22 cellular contexts compared by ENCODE assay signal in the genomic region with DNA sequence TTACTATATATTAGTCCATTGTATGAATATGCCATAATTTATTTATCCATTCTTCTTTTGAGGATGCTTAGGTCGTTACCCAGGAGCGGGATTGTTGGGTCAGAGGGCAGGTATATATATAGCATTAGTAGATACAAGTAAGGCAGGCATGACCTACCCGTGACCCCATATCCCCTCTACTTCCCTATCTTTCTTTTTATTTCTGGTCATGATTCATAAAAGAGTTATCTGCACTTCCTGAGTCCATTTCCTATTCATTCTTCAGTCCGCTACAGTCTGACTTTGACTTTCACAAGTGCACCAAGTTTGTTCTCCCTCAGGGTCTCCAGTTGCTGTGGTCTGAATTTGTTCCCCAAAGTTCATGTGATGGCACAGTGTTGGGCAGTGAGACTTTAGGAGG. TPM values are rescaled to one million over a fixed set of nuclear protein-coding genes. Genes with fewer than 3 reads are reported as not detected.
DNase-seq lines count a peak whose midpoint lies in the region; ATAC-seq, FAIRE-seq and TF ChIP-seq lines count a peak whose summit lies in the region.
"Had no signal": no experiment of that assay in that cellular context is flagged by ENCODE, and none has a peak within 500 bp of the region (broad histone marks: within the 10 kb centered on the region; RNA-seq: fewer than 3 reads in every experiment).

No MANE protein-coding gene starts in this region.

- no peak overlapping the region for H3K4me3 Mint-ChIP-seq in astrocyte (ENCODE audit: unreplicated experiment)
- no peak overlapping the region for H3K4me3 Mint-ChIP-seq in stimulated activated memory B cell treated with anti-CD40 and anti-IgM and Interleukin-4, amounts not matched to agents 10 μg/mL and 1 μg/mL and 100 μg/mL, for 72 hours
- H3K4me3 Mint-ChIP-seq: nephron progenitor cell had no signal

- ATAC-seq in GM18511 (IDR thresholded peaks at IDR 0.05; ENCODE audit: unreplicated experiment), result peak; percentile 57
- ATAC-seq in stimulated activated memory B cell treated with anti-CD40 and anti-IgM and Interleukin-4, amounts not matched to agents 10 μg/mL and 1 μg/mL and 100 μg/mL, for 72 hours, result peak; percentile 31
- no peak for ATAC-seq in GM21619 (IDR thresholded peaks at IDR 0.05; ENCODE audit: unreplicated experiment)
- no peak for ATAC-seq in GM18867 (IDR thresholded peaks at IDR 0.05; ENCODE audit: unreplicated experiment)
- ATAC-seq: body of pancreas, left colon had no signal

- peaks cover 29% of the 10 kb centered on the region for H4K20me1 ChIP-seq in astrocyte (ENCODE audit: insufficient read depth, low read length)

- peaks cover 76% of the 10 kb centered on the region for H3K79me2 ChIP-seq in astrocyte (ENCODE audit: insufficient read depth, low read length)

- H3K4me2 ChIP-seq in astrocyte (ENCODE audit: low read length), result peak overlapping the region; percentile 60

- intact Hi-C loops in tibial artery (cut with DNase I; ENCODE audit: low total_unique reads), result no loop called here

- H3K9me3 Mint-ChIP-seq in astrocyte (ENCODE audit: unreplicated experiment), result no peaks in the 10 kb centered on the region
- H3K9me3 Mint-ChIP-seq in stimulated activated memory B cell treated with anti-CD40 and anti-IgM and Interleukin-4, amounts not matched to agents 10 μg/mL and 1 μg/mL and 100 μg/mL, for 72 hours, result peaks cover 12% of the 10 kb centered on the region
- H3K9me3 Mint-ChIP-seq: nephron progenitor cell had no signal

- peaks cover 22% of the 10 kb centered on the region for H3K36me3 Mint-ChIP-seq in astrocyte (ENCODE audit: low read depth, unreplicated experiment)
- H3K36me3 Mint-ChIP-seq in stimulated activated memory B cell treated with anti-CD40 and anti-IgM and Interleukin-4, amounts not matched to agents 10 μg/mL and 1 μg/mL and 100 μg/mL, for 72 hours, result peaks cover 17% of the 10 kb centered on the region

- H3K4me1 ChIP-seq in astrocyte (ENCODE audit: insufficient read depth, low read length), result peaks cover 6% of the 10 kb centered on the region
- peaks cover 0 to 24% (median 11%) of the 10 kb centered on the region in 4 donors for H3K4me1 ChIP-seq in tibial artery

- H3K9me3 ChIP-seq in astrocyte (ENCODE audit: insufficient read depth, low read depth, low read length) (no peaks in the 10 kb centered on the region), tibial artery (no peaks in the 10 kb centered on the region)
- H3K9me3 ChIP-seq: body of pancreas had no signal

- no peak overlapping the region for H3K4me3 ChIP-seq in astrocyte (ENCODE audit: insufficient read depth, low read depth, low read length)
- H3K4me3 ChIP-seq in tibial artery, result no peak overlapping the region
- H3K4me3 ChIP-seq: body of pancreas had no signal

- peak; percentile 87 for DNase-seq in MV-4-11 (lab: John Stamatoyannopoulos, UW)
- DNase-seq in astrocyte (ENCODE audit: low read depth), result no peak
- no peak for DNase-seq in tibial artery
- DNase-seq: activated CD4-positive, alpha-beta T cell treated with anti-CD3 and anti-CD28 coated beads, Interleukin-2, amount 50 U/mL, for 1 hour; activated CD8-positive, alpha-beta memory T cell treated with anti-CD3 and anti-CD28 coated beads, Interleukin-2, amount 50 U/mL, for 4 hours; body of pancreas; COR-L47; DND-41; left colon; midbrain; NCI-H1092; NCI-H2081; nephron progenitor cell; NK-92 treated with Interleukin-12 subunit alpha and Interleukin-12 subunit beta, amount 100 ng/mL, for 24 hours; stimulated activated CD4-positive, alpha-beta T cell treated with anti-CD3 and anti-CD28 coated beads, Interleukin-2, amount 100 ng/mL, for 24 hours; stimulated activated naive CD4-positive, alpha-beta T cell treated with Interleukin-2 at 50 U/mL for 16 hours had no signal

- no peak for FAIRE-seq in astrocyte (lab: Jason Lieb, UNC)

- H3K4me1 Mint-ChIP-seq in astrocyte (ENCODE audit: low read depth, unreplicated experiment), result peaks cover 19% of the 10 kb centered on the region
- peaks cover 25% of the 10 kb centered on the region for H3K4me1 Mint-ChIP-seq in stimulated activated memory B cell treated with anti-CD40 and anti-IgM and Interleukin-4, amounts not matched to agents 10 μg/mL and 1 μg/mL and 100 μg/mL, for 72 hours

- H3K36me3 ChIP-seq in astrocyte (ENCODE audit: insufficient read depth, low read length) (peaks cover 22% of the 10 kb centered on the region), tibial artery (peaks cover 0 to 9% (median 7%) of the 10 kb centered on the region in 3 donors)

- no peak overlapping the region for H3K27ac Mint-ChIP-seq in astrocyte (ENCODE audit: unreplicated experiment)
- no peak overlapping the region for H3K27ac Mint-ChIP-seq in stimulated activated memory B cell treated with anti-CD40 and anti-IgM and Interleukin-4, amounts not matched to agents 10 μg/mL and 1 μg/mL and 100 μg/mL, for 72 hours
- H3K27ac Mint-ChIP-seq: activated T-helper 2 cell treated with anti-CD3 and anti-CD28 coated beads, Interferon-gamma antibody, Interleukin-2, Interleukin-4, amounts not matched to agents 10 μg/mL and 5 μg/mL and 100 μg/mL, durations not matched to agents 14 hours and 24 hours and 36 hours; progenitor cell of endocrine pancreas had no signal

- H3K27ac ChIP-seq in astrocyte (ENCODE audit: low read depth, low read length) (no peak overlapping the region), tibial artery (no peak overlapping the region)
- H3K27ac ChIP-seq: body of pancreas had no signal

- TF ChIP-seq CTCF in astrocyte (IDR thresholded peaks at IDR 0.05; ENCODE audit: insufficient read depth, low read depth, low read length) (no peak), tibial artery (IDR thresholded peaks at IDR 0.05) (no peak)

- no peak overlapping the region for H2AFZ ChIP-seq in astrocyte (ENCODE audit: low read depth, low read length)

- H3K27me3 Mint-ChIP-seq in astrocyte (ENCODE audit: low read depth, unreplicated experiment), result no peaks in the 10 kb centered on the region
- no peaks in the 10 kb centered on the region for H3K27me3 Mint-ChIP-seq in stimulated activated memory B cell treated with anti-CD40 and anti-IgM and Interleukin-4, amounts not matched to agents 10 μg/mL and 1 μg/mL and 100 μg/mL, for 72 hours
- H3K27me3 Mint-ChIP-seq: progenitor cell of endocrine pancreas had no signal

- H3K9ac ChIP-seq in astrocyte (ENCODE audit: low read length), result no peak overlapping the region

- H3K27me3 ChIP-seq in astrocyte (ENCODE audit: insufficient read depth, low read length) (no peaks in the 10 kb centered on the region), tibial artery (no peaks in the 10 kb centered on the region)
- H3K27me3 ChIP-seq: body of pancreas had no signal

RNA-seq across cellular contexts. Expression of a gene that starts 6.9 kb away (rescaled TPM):
- total RNA-seq in astrocyte, result 65.7 and 73.8 TPM in 2 replicates

RNA-seq across cellular contexts. Expression of a gene that starts 55.3 kb away (rescaled TPM):
- total RNA-seq in astrocyte, result 0.26 and 0.98 TPM in 2 replicates
- total RNA-seq: activated T-helper 2 cell treated with anti-CD3 and anti-CD28 coated beads, Interferon-gamma antibody, Interleukin-2, Interleukin-4, amounts not matched to agents 10 μg/mL and 5 μg/mL and 100 μg/mL, durations not matched to agents 14 hours and 24 hours and 36 hours; body of pancreas; progenitor cell of endocrine pancreas had no signal

Comparison
In these comparisons a context has a peak if more than half of its experiments do, and no peak if none do; other contexts are left out.
1. ATAC-seq: peak in GM18511 (single experiment) and stimulated activated memory B cell treated with anti-CD40 and anti-IgM and Interleukin-4, amounts not matched to agents 10 μg/mL and 1 μg/mL and 100 μg/mL, for 72 hours (single experiment); none in GM21619 (single experiment) and GM18867 (single experiment).